18 cellular contexts compared by ENCODE assay signal in genomic region chr5:83516361-83516760, GRCh38. TPM values are rescaled to one million over a fixed set of nuclear protein-coding genes. Genes with fewer than 3 reads are reported as not detected.
DNase-seq lines count a peak whose midpoint lies in the region; ATAC-seq and TF ChIP-seq lines count a peak whose summit lies in the region.
"Had no signal": no experiment of that assay in that cellular context is flagged by ENCODE, and none has a peak within 500 bp of the region (broad histone marks: within the 10 kb centered on the region; RNA-seq: fewer than 3 reads in every experiment).

No MANE protein-coding gene starts in this region.

- no peak overlapping the region for H2AFZ ChIP-seq in osteoblast (ENCODE audit: low read length)
- H2AFZ ChIP-seq: GM23248 had no signal

- no peaks in the 10 kb centered on the region for H4K20me1 ChIP-seq in osteoblast (ENCODE audit: insufficient read depth, low read length)

- peaks cover 48% of the 10 kb centered on the region for H3K36me3 ChIP-seq in osteoblast (ENCODE audit: insufficient read depth, low read length)
- H3K36me3 ChIP-seq: Peyer's patch had no signal

- no peaks in the 10 kb centered on the region for H3K9me3 Mint-ChIP-seq in activated CD4-positive, alpha-beta T cell treated with anti-CD3 and anti-CD28 coated beads, Interleukin-2, amount 10 ng/mL, durations not matched to agents 24 days and 14 days
- H3K9me3 Mint-ChIP-seq in MCF 10A (ENCODE audit: unreplicated experiment), result no peaks in the 10 kb centered on the region
- H3K9me3 Mint-ChIP-seq: CD4-positive, CD25-positive, alpha-beta regulatory T cell had no signal

- H3K4me1 Mint-ChIP-seq in activated CD4-positive, alpha-beta T cell treated with anti-CD3 and anti-CD28 coated beads, Interleukin-2, amount 10 ng/mL, durations not matched to agents 24 days and 14 days, result no peaks in the 10 kb centered on the region
- H3K4me1 Mint-ChIP-seq in MCF 10A (ENCODE audit: insufficient read depth, unreplicated experiment) (peaks cover 7% of the 10 kb centered on the region), T-helper 17 cell (no peaks in the 10 kb centered on the region)
- H3K4me1 Mint-ChIP-seq: CD4-positive, CD25-positive, alpha-beta regulatory T cell had no signal

- intact Hi-C loops in activated CD4-positive, alpha-beta T cell treated with anti-CD3 and anti-CD28 coated beads, Interleukin-2, amount 10 ng/mL, durations not matched to agents 24 days and 14 days (cut with micrococcal nuclease), result no loop called here
- intact Hi-C loops in MCF 10A (cut with micrococcal nuclease), result no loop called here

- no peak overlapping the region for H3K4me3 ChIP-seq in AG10803 (ENCODE audit: low read length)
- no peak overlapping the region for H3K4me3 ChIP-seq in fibroblast of pulmonary artery (replicated peaks; ENCODE audit: low read depth, low read length)
- no peak overlapping the region for H3K4me3 ChIP-seq in osteoblast (ENCODE audit: insufficient read depth, low read length)
- H3K4me3 ChIP-seq: GM23248, Peyer's patch had no signal

- H3K4me3 Mint-ChIP-seq in activated CD4-positive, alpha-beta T cell treated with anti-CD3 and anti-CD28 coated beads, Interleukin-2, amount 10 ng/mL, durations not matched to agents 24 days and 14 days, result no peak overlapping the region
- H3K4me3 Mint-ChIP-seq in MCF 10A (ENCODE audit: unreplicated experiment) (no peak overlapping the region), T-helper 17 cell (no peak overlapping the region)
- H3K4me3 Mint-ChIP-seq: CD4-positive, CD25-positive, alpha-beta regulatory T cell had no signal

- H3K9me3 ChIP-seq in osteoblast (ENCODE audit: low read depth, low read length) (no peaks in the 10 kb centered on the region), T-helper 17 cell (ENCODE audit: control insufficient read depth, low read length, poor library complexity, severe bottlenecking) (no peaks in the 10 kb centered on the region)
- H3K9me3 ChIP-seq: Peyer's patch had no signal

- no peaks in the 10 kb centered on the region for H3K79me2 ChIP-seq in osteoblast (ENCODE audit: insufficient read depth, low read length)

- ATAC-seq in HG03439 (IDR thresholded peaks at IDR 0.05; ENCODE audit: unreplicated experiment) (no peak), T-helper 17 cell (no peak)

- H3K4me2 ChIP-seq in osteoblast (ENCODE audit: insufficient read depth, low read length), result peak overlapping the region; percentile 4

- BruUV-seq in MCF 10A (replicated peaks; lab: Mats Ljungman, UMichigan), result no TSS peak

- POLR2A ChIA-PET in MCF 10A (lab: Yijun Ruan, JAX), result no interaction called here

- H3K27ac ChIP-seq in osteoblast (ENCODE audit: low read depth, low read length), result peak overlapping the region; percentile 80
- H3K27ac ChIP-seq: Peyer's patch had no signal

- H3K27me3 ChIP-seq in osteoblast (ENCODE audit: insufficient read depth, low read length), result no peaks in the 10 kb centered on the region
- H3K27me3 ChIP-seq: Peyer's patch had no signal

- H3K36me3 Mint-ChIP-seq in activated CD4-positive, alpha-beta T cell treated with anti-CD3 and anti-CD28 coated beads, Interleukin-2, amount 10 ng/mL, durations not matched to agents 24 days and 14 days (ENCODE audit: low read depth), result no peaks in the 10 kb centered on the region
- H3K36me3 Mint-ChIP-seq in MCF 10A (ENCODE audit: insufficient read depth, unreplicated experiment) (peaks cover 7% of the 10 kb centered on the region), T-helper 17 cell (ENCODE audit: low read depth) (no peaks in the 10 kb centered on the region)
- H3K36me3 Mint-ChIP-seq: CD4-positive, CD25-positive, alpha-beta regulatory T cell had no signal

- CTCF ChIA-PET in MCF 10A (lab: Yijun Ruan, JAX), result no interaction called here

- DNase-seq in AG10803 (ENCODE audit: low read depth) (peak; percentile 64), LHCN-M2 (ENCODE audit: low read depth) (peak; percentile 79), fibroblast of pulmonary artery (ENCODE audit: low read depth) (peak; percentile 33), osteoblast (ENCODE audit: insufficient read length, low spot score, missing footprints) (peak; percentile 27), MCF 10A (ENCODE audit: unreplicated experiment) (no peak), T-helper 17 cell (no peak)
- DNase-seq in activated CD4-positive, alpha-beta T cell treated with anti-CD3 and anti-CD28 coated beads, Interleukin-2, amount 10 ng/mL, durations not matched to agents 24 days and 14 days, result no peak
- DNase-seq: CD4-positive, CD25-positive, alpha-beta regulatory T cell; DMS79; GDM1; KBM-7; NCI-H1092 treated with DMSO at 0.1 percent for 48 hours; NCI-H1694 treated with DMSO at 0.1 percent for 48 hours; NCI-H774; Peyer's patch; SHP77 had no signal

- no peak overlapping the region for H3K27ac Mint-ChIP-seq in activated CD4-positive, alpha-beta T cell treated with anti-CD3 and anti-CD28 coated beads, Interleukin-2, amount 10 ng/mL, durations not matched to agents 24 days and 14 days
- H3K27ac Mint-ChIP-seq in MCF 10A (ENCODE audit: low read depth, unreplicated experiment) (no peak overlapping the region), T-helper 17 cell (no peak overlapping the region)
- H3K27ac Mint-ChIP-seq: CD4-positive, CD25-positive, alpha-beta regulatory T cell had no signal

- peaks cover 8% of the 10 kb centered on the region for H3K27me3 Mint-ChIP-seq in activated CD4-positive, alpha-beta T cell treated with anti-CD3 and anti-CD28 coated beads, Interleukin-2, amount 10 ng/mL, durations not matched to agents 24 days and 14 days
- H3K27me3 Mint-ChIP-seq in MCF 10A (ENCODE audit: insufficient read depth, unreplicated experiment) (no peaks in the 10 kb centered on the region), T-helper 17 cell (peaks cover 28% of the 10 kb centered on the region)
- H3K27me3 Mint-ChIP-seq: CD4-positive, CD25-positive, alpha-beta regulatory T cell had no signal

- peaks cover 28% of the 10 kb centered on the region for H3K4me1 ChIP-seq in osteoblast (ENCODE audit: insufficient read depth, low read length)
- H3K4me1 ChIP-seq: Peyer's patch had no signal

- TF ChIP-seq CTCF in AG10803 (conservative IDR thresholded peaks at IDR 0.05; ENCODE audit: low read length) (no peak), fibroblast of pulmonary artery (IDR thresholded peaks at IDR 0.05; ENCODE audit: low read length, missing control alignments) (no peak), osteoblast (IDR thresholded peaks at IDR 0.05; ENCODE audit: extremely low read depth, low read depth, low read length) (no peak), MCF 10A (IDR thresholded peaks at IDR 0.05; ENCODE audit: unreplicated experiment) (no peak)

RNA-seq across cellular contexts. Expression of gene VCAN, which starts 44.8 kb away (rescaled TPM):
- total RNA-seq in LHCN-M2 (2014; rRNA removed) (154 and 160 TPM in 2 replicates), osteoblast (543 and 658 TPM in 2 replicates), MCF 10A (2022) (44.1 and 50.6 TPM in 2 replicates), T-helper 17 cell (10 to 100 TPM in 1 of 2 donors, 1 to 10 TPM in 1; 8.0 to 34.2 TPM)
- polyA plus RNA-seq in LHCN-M2 (2012), result 47.0 TPM
- 0.14 TPM in 1 of 2 replicates, not detected in the other for total RNA-seq in activated CD4-positive, alpha-beta T cell treated with anti-CD3 and anti-CD28 coated beads, Interleukin-2, amount 10 ng/mL, durations not matched to agents 24 days and 14 days
- total RNA-seq: CD4-positive, CD25-positive, alpha-beta regulatory T cell had no signal

Comparison
In these comparisons a context has a peak if more than half of its experiments do, and no peak if none do; other contexts are left out.
1. DNase-seq: peak in AG10803 (single experiment), LHCN-M2 (single experiment), fibroblast of pulmonary artery (single experiment) and osteoblast (single experiment); none in activated CD4-positive, alpha-beta T cell treated with anti-CD3 and anti-CD28 coated beads, Interleukin-2, amount 10 ng/mL, durations not matched to agents 24 days and 14 days (single experiment), MCF 10A (single experiment) and T-helper 17 cell (0 of 3).